Comparison of ENCODE assay signal across 9 cellular contexts in the genomic region with DNA sequence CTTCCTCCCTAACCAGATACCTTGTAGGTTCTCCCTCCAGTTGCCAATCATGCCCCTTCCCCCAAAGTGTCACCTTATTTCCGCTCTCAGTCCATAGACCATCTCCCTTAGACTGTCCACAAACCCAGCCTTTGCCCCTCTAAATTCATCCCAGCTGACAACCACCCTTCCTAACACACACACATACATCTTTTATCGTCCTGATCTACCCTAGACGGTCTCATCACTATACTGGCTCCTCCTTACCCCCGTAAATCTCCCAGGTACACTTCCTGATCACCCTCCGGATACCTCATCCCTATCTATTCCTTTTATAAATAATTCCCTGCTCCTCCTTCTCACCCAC. TPM values are rescaled to one million over a fixed set of nuclear protein-coding genes. Genes with fewer than 3 reads are reported as not detected.
DNase-seq lines count a peak whose midpoint lies in the region; ATAC-seq, FAIRE-seq and TF ChIP-seq lines count a peak whose summit lies in the region.
"Had no signal": no experiment of that assay in that cellular context is flagged by ENCODE, and none has a peak within 500 bp of the region (broad histone marks: within the 10 kb centered on the region; RNA-seq: fewer than 3 reads in every experiment).

No MANE protein-coding gene starts in this region.

- no peak for DNase-seq in CD8-positive, alpha-beta T cell
- no peak for DNase-seq in GM23338 (ENCODE audit: low spot score)
- no peak for DNase-seq in activated T-cell treated with anti-CD3 and anti-CD28 coated beads, Interleukin-2, amount 50 U/mL, for 72 hours
- no peak for DNase-seq in keratinocyte (ENCODE audit: low read depth, low spot score)
- DNase-seq in testis = no peak
- no peak for DNase-seq in NCI-H748 (lab: John Stamatoyannopoulos, UW; ENCODE audit: unreplicated experiment)
- no peak for DNase-seq in hippocampal formation (lab: John Stamatoyannopoulos, UW)
- DNase-seq in NCI-H1436 (lab: John Stamatoyannopoulos, UW) = no peak

- no peaks in the 10 kb centered on the region for H3K27me3 Mint-ChIP-seq in CD8-positive, alpha-beta T cell (ENCODE audit: low read depth)
- peaks cover 10% of the 10 kb centered on the region for H3K27me3 Mint-ChIP-seq in GM23338 (ENCODE audit: insufficient read depth, low read depth, poor library complexity)
- H3K27me3 Mint-ChIP-seq in activated T-cell treated with anti-CD3 and anti-CD28 coated beads, Interleukin-2, amount 50 U/mL, for 72 hours (ENCODE audit: low read depth) = no peaks in the 10 kb centered on the region

- peak overlapping the region; percentile 86 for H3K4me3 Mint-ChIP-seq in CD8-positive, alpha-beta T cell
- H3K4me3 Mint-ChIP-seq in GM23338 = peak overlapping the region; percentile 75
- peak overlapping the region; percentile 82 to 97 for H3K4me3 Mint-ChIP-seq in activated T-cell treated with anti-CD3 and anti-CD28 coated beads, Interleukin-2, amount 50 U/mL, for 72 hours

- H3K4me1 ChIP-seq in CD8-positive, alpha-beta T cell (ENCODE audit: insufficient read depth, low read length) = peaks cover 19% of the 10 kb centered on the region
- peaks cover 55% of the 10 kb centered on the region for H3K4me1 ChIP-seq in GM23338 (ENCODE audit: insufficient read depth)
- peaks cover 15% of the 10 kb centered on the region for H3K4me1 ChIP-seq in keratinocyte (ENCODE audit: control insufficient read depth, extremely low read depth, insufficient read depth, low read length)
- peaks cover 14% of the 10 kb centered on the region for H3K4me1 ChIP-seq in testis

- no peaks in the 10 kb centered on the region for H3K27me3 ChIP-seq in CD8-positive, alpha-beta T cell (ENCODE audit: insufficient read depth, low read length)
- no peaks in the 10 kb centered on the region for H3K27me3 ChIP-seq in GM23338 (ENCODE audit: insufficient read depth)
- H3K27me3 ChIP-seq in keratinocyte (ENCODE audit: control insufficient read depth, extremely low read depth, insufficient read depth, low read length) = no peaks in the 10 kb centered on the region
- no peaks in the 10 kb centered on the region for H3K27me3 ChIP-seq in testis

- TF ChIP-seq CTCF in CD8-positive, alpha-beta T cell (IDR thresholded peaks at IDR 0.05) = no peak
- TF ChIP-seq CTCF in GM23338 (conservative IDR thresholded peaks at IDR 0.05; ENCODE audit: low read depth in 2 of 2) = no peak
- no peak for TF ChIP-seq CTCF in keratinocyte (optimal IDR thresholded peaks at IDR 0.05 in 1 of 3, IDR thresholded peaks at IDR 0.05 in 1 of 3, conservative IDR thresholded peaks at IDR 0.05 in 1 of 3; ENCODE audit: extremely low read depth in 1 of 3, insufficient read depth in 2 of 3, low read length in 3 of 3)
- no peak for TF ChIP-seq CTCF in testis (IDR thresholded peaks at IDR 0.05)

- POLR2A ChIA-PET in CD8-positive, alpha-beta T cell (lab: Charles Lee) = no interaction called here

- H3K27ac Mint-ChIP-seq in CD8-positive, alpha-beta T cell = peak overlapping the region; percentile 93
- peak overlapping the region; percentile 93 for H3K27ac Mint-ChIP-seq in GM23338
- H3K27ac Mint-ChIP-seq in activated T-cell treated with anti-CD3 and anti-CD28 coated beads, Interleukin-2, amount 50 U/mL, for 72 hours = peak overlapping the region; percentile 94

- H3K79me2 ChIP-seq in GM23338 (replicated peaks; ENCODE audit: insufficient read depth) (peaks cover 81% of the 10 kb centered on the region), keratinocyte (ENCODE audit: control insufficient read depth, insufficient read depth, low read length) (peaks cover 82% of the 10 kb centered on the region)

- H3F3A ChIP-seq in GM23338 (replicated peaks; ENCODE audit: low read depth) = no peaks in the 10 kb centered on the region; the same call in 1 of the 2 replicates

- CTCF ChIA-PET in CD8-positive, alpha-beta T cell (lab: Charles Lee) = no interaction called here

- H3K9me3 ChIP-seq in CD8-positive, alpha-beta T cell (ENCODE audit: low read length) = no peaks in the 10 kb centered on the region
- no peaks in the 10 kb centered on the region for H3K9me3 ChIP-seq in keratinocyte (ENCODE audit: control insufficient read depth, low read depth, low read length)
- no peaks in the 10 kb centered on the region for H3K9me3 ChIP-seq in testis

- peaks cover 62% of the 10 kb centered on the region for H3K4me1 Mint-ChIP-seq in CD8-positive, alpha-beta T cell (ENCODE audit: low read depth)
- peaks cover 48% of the 10 kb centered on the region for H3K4me1 Mint-ChIP-seq in GM23338
- H3K4me1 Mint-ChIP-seq in activated T-cell treated with anti-CD3 and anti-CD28 coated beads, Interleukin-2, amount 50 U/mL, for 72 hours (ENCODE audit: low read depth) = peaks cover 70% of the 10 kb centered on the region

- intact Hi-C loops in CD8-positive, alpha-beta T cell (cut with DNase I, micrococcal nuclease) = loop anchor here (1.0 to 5.0 kb wide), 5 partner anchors 50 to 161 kb away; partner anchors contain the start of genes PSMD6 (in 2 of the 2) and SCAANT1 (in 2 of the 2)
- intact Hi-C loops in testis (cut with DNase I; ENCODE audit: low total_unique reads) = no loop called here

- no peaks in the 10 kb centered on the region for H3K9me2 ChIP-seq in GM23338 (ENCODE audit: insufficient read depth)

- peak overlapping the region; percentile 54 for H3K27ac ChIP-seq in CD8-positive, alpha-beta T cell (ENCODE audit: low read depth, low read length)
- H3K27ac ChIP-seq in GM23338 (ENCODE audit: low read depth) = no peak overlapping the region
- H3K27ac ChIP-seq in keratinocyte (ENCODE audit: control insufficient read depth, insufficient read depth, low read length) = peak overlapping the region; percentile 88
- peak overlapping the region; percentile 93 to 96 for H3K27ac ChIP-seq in testis

- H3K4me3 ChIP-seq in CD8-positive, alpha-beta T cell (ENCODE audit: low read depth, low read length) = peak overlapping the region; percentile 71
- H3K4me3 ChIP-seq in GM23338 (peak overlapping the region; percentile 85), keratinocyte (ENCODE audit: control insufficient read depth in 2 of 3, extremely low read depth in 1 of 3, insufficient read depth in 2 of 3, low read depth in 1 of 3, low read length in 3 of 3) (peak overlapping the region; percentile 90 to 94 (median 92)), testis (peak overlapping the region; percentile 96 to 98)

- H3K36me3 Mint-ChIP-seq in CD8-positive, alpha-beta T cell = peaks cover 25% of the 10 kb centered on the region
- H3K36me3 Mint-ChIP-seq in GM23338 (ENCODE audit: low read depth) = peaks cover 7% of the 10 kb centered on the region
- peaks cover 8 to 12% of the 10 kb centered on the region in 2 donors for H3K36me3 Mint-ChIP-seq in activated T-cell treated with anti-CD3 and anti-CD28 coated beads, Interleukin-2, amount 50 U/mL, for 72 hours (ENCODE audit: insufficient read depth in 2 of 2)

- H3K9ac ChIP-seq in keratinocyte (ENCODE audit: control insufficient read depth, extremely low read depth, insufficient read depth, low read length) = peak overlapping the region; percentile 94

- H2AFZ ChIP-seq in GM23338 (peak overlapping the region; percentile 33; the same call in 1 of the 2 replicates), keratinocyte (ENCODE audit: control insufficient read depth, low read length) (peak overlapping the region; percentile 80)

- no peak for ATAC-seq in CD8-positive, alpha-beta T cell
- ATAC-seq in GM23338 = no peak
- ATAC-seq in activated T-cell treated with anti-CD3 and anti-CD28 coated beads, Interleukin-2, amount 50 U/mL, for 72 hours (replicated peaks in 1 of 2) = no peak

- dilution Hi-C loops in keratinocyte (cut with MboI; ENCODE audit: extremely low pct_ligation_motif_present, low sequenced_read_pairs) = no loop called here

- peak overlapping the region; percentile 93 for H3K4me2 ChIP-seq in GM23338
- H3K4me2 ChIP-seq in keratinocyte (ENCODE audit: control insufficient read depth, extremely low read depth, insufficient read depth, low read depth, low read length) = peak overlapping the region; percentile 99

- 16 to 18% methylated on average over 5 of the region's 5 CpGs for whole genome bisulfite sequencing in testis, 2 donors

- no peaks in the 10 kb centered on the region for H4K20me1 ChIP-seq in GM23338 (replicated peaks; ENCODE audit: insufficient read depth)
- no peaks in the 10 kb centered on the region for H4K20me1 ChIP-seq in keratinocyte (ENCODE audit: control insufficient read depth, extremely low read depth, insufficient read depth, low read length)

- no peaks in the 10 kb centered on the region for H3K9me3 Mint-ChIP-seq in CD8-positive, alpha-beta T cell
- H3K9me3 Mint-ChIP-seq in GM23338 = no peaks in the 10 kb centered on the region
- no peaks in the 10 kb centered on the region for H3K9me3 Mint-ChIP-seq in activated T-cell treated with anti-CD3 and anti-CD28 coated beads, Interleukin-2, amount 50 U/mL, for 72 hours

- no peaks in the 10 kb centered on the region for H3K36me3 ChIP-seq in CD8-positive, alpha-beta T cell (ENCODE audit: insufficient read depth, low read length)
- H3K36me3 ChIP-seq in GM23338 (ENCODE audit: insufficient read depth) (no peaks in the 10 kb centered on the region), keratinocyte (ENCODE audit: control insufficient read depth in 2 of 2, extremely low read depth in 1 of 2, insufficient read depth in 2 of 2, low read length in 2 of 2) (no peaks in the 10 kb centered on the region), testis (ENCODE audit: low read depth, missing control alignments) (no peaks in the 10 kb centered on the region)

- FAIRE-seq in keratinocyte (lab: Jason Lieb, UNC) = no peak

- peaks cover 3% of the 10 kb centered on the region for H3K9me1 ChIP-seq in keratinocyte (ENCODE audit: control insufficient read depth, extremely low read depth, insufficient read depth, low read length)

- TF ChIP-seq POLR2A in testis (IDR thresholded peaks at IDR 0.05) = no peak

RNA-seq across cellular contexts. Expression of gene THOC7, which starts 0.8 kb away (rescaled TPM):
- 10 to 100 TPM; 23.0 to 25.5 TPM for total RNA-seq in CD8-positive, alpha-beta T cell
- 50.5 and 53.9 TPM in 2 replicates for total RNA-seq in GM23338 (2014; rRNA removed; shearing (Covaris generic))
- polyA plus RNA-seq in GM23338 (2016; fragmentation: Nextera tagmentation; extraction: Ambion mirVana) = 154 and 166 TPM in 2 replicates
- total RNA-seq in activated T-cell treated with anti-CD3 and anti-CD28 coated beads, Interleukin-2, amount 50 U/mL, for 72 hours = 10 to 100 TPM; 79.0 to 80.9 TPM
- polyA plus RNA-seq in keratinocyte = 64.3 to 131 TPM (median 85.5 TPM) in 3 replicates
- 164 TPM for polyA plus RNA-seq in keratinocyte (2011; ENCODE audit: low read depth)
- 82.4 and 168 TPM in 2 replicates for polyA plus RNA-seq in keratinocyte (2011; cell fraction: cytosol; rRNA removed)
- 25.2 and 35.1 TPM in 2 replicates for polyA plus RNA-seq in keratinocyte (2011; cell fraction: nucleus; rRNA removed)
- 69.9 and 115 TPM in 2 replicates for polyA plus RNA-seq in keratinocyte (2012; ENCODE audit: low replicate concordance)
- 3.8 to 36.5 TPM (median 10.1 TPM) in 3 replicates for polyA minus RNA-seq in keratinocyte
- 27.4 TPM for polyA minus RNA-seq in keratinocyte (2011; cell fraction: cytosol; rRNA and poly(A)+ RNA removed)
- polyA minus RNA-seq in keratinocyte (2011; cell fraction: nucleus; rRNA and poly(A)+ RNA removed) = 3.9 and 7.2 TPM in 2 replicates
- 10 to 100 TPM; 22.5 to 42.9 TPM for total RNA-seq in testis
- polyA plus RNA-seq in testis (ENCODE audit: insufficient read depth, low read depth, low replicate concordance) = 85.5 TPM

RNA-seq across cellular contexts. Expression of gene ATXN7, which starts 0.9 kb away (rescaled TPM):
- total RNA-seq in CD8-positive, alpha-beta T cell = 100 to 1,000 TPM; 273 to 278 TPM
- 8.0 and 17.2 TPM in 2 replicates for total RNA-seq in GM23338 (2014; rRNA removed; shearing (Covaris generic))
- 3.2 and 4.0 TPM in 2 replicates for polyA plus RNA-seq in GM23338 (2016; fragmentation: Nextera tagmentation; extraction: Ambion mirVana)
- 10 to 100 TPM; 49.9 to 51.3 TPM for total RNA-seq in activated T-cell treated with anti-CD3 and anti-CD28 coated beads, Interleukin-2, amount 50 U/mL, for 72 hours
- polyA plus RNA-seq in keratinocyte = 8.5 to 12.1 TPM (median 8.8 TPM) in 3 replicates
- 5.7 TPM for polyA plus RNA-seq in keratinocyte (2011; ENCODE audit: low read depth)
- polyA plus RNA-seq in keratinocyte (2011; cell fraction: cytosol; rRNA removed) = 4.2 and 8.6 TPM in 2 replicates
- polyA plus RNA-seq in keratinocyte (2011; cell fraction: nucleus; rRNA removed) = 43.4 and 47.9 TPM in 2 replicates
- 4.8 and 5.6 TPM in 2 replicates for polyA plus RNA-seq in keratinocyte (2012; ENCODE audit: low replicate concordance)
- 49.2 to 86.3 TPM (median 58.0 TPM) in 3 replicates for polyA minus RNA-seq in keratinocyte
- polyA minus RNA-seq in keratinocyte (2011; cell fraction: cytosol; rRNA and poly(A)+ RNA removed) = 14.0 TPM
- polyA minus RNA-seq in keratinocyte (2011; cell fraction: nucleus; rRNA and poly(A)+ RNA removed) = 54.4 and 101 TPM in 2 replicates
- 10 to 100 TPM; 46.0 to 47.6 TPM for total RNA-seq in testis
- 30.9 TPM for polyA plus RNA-seq in testis (ENCODE audit: insufficient read depth, low read depth, low replicate concordance)

RNA-seq across cellular contexts. Expression of gene C3orf49, which starts 43.7 kb away (rescaled TPM):
- total RNA-seq in CD8-positive, alpha-beta T cell = not detected
- not detected in 2 replicates for total RNA-seq in GM23338 (2014; rRNA removed; shearing (Covaris generic))
- 0.23 TPM in 1 of 2 replicates, not detected in the other for polyA plus RNA-seq in GM23338 (2016; fragmentation: Nextera tagmentation; extraction: Ambion mirVana)
- not detected for total RNA-seq in activated T-cell treated with anti-CD3 and anti-CD28 coated beads, Interleukin-2, amount 50 U/mL, for 72 hours
- polyA plus RNA-seq in keratinocyte = not detected in 3 replicates
- not detected for polyA plus RNA-seq in keratinocyte (2011; ENCODE audit: low read depth)
- polyA plus RNA-seq in keratinocyte (2011; cell fraction: cytosol; rRNA removed) = not detected in 2 replicates
- not detected in 2 replicates for polyA plus RNA-seq in keratinocyte (2011; cell fraction: nucleus; rRNA removed)
- not detected in 2 replicates for polyA plus RNA-seq in keratinocyte (2012; ENCODE audit: low replicate concordance)
- polyA minus RNA-seq in keratinocyte = not detected in 3 replicates
- not detected for polyA minus RNA-seq in keratinocyte (2011; cell fraction: cytosol; rRNA and poly(A)+ RNA removed)
- polyA minus RNA-seq in keratinocyte (2011; cell fraction: nucleus; rRNA and poly(A)+ RNA removed) = not detected in 2 replicates
- total RNA-seq in testis = under 1 TPM; 0.63 to 0.93 TPM
- 0.66 TPM for polyA plus RNA-seq in testis (ENCODE audit: insufficient read depth, low read depth, low replicate concordance)
- total RNA-seq: LHCN-M2 had no signal

RNA-seq across cellular contexts. Expression of gene SCAANT1, which starts 49.4 kb away (rescaled TPM):
- total RNA-seq in CD8-positive, alpha-beta T cell = not detected
- not detected in 2 replicates for total RNA-seq in GM23338 (2014; rRNA removed; shearing (Covaris generic))
- polyA plus RNA-seq in GM23338 (2016; fragmentation: Nextera tagmentation; extraction: Ambion mirVana) = 1.2 TPM in 1 of 2 replicates, not detected in the other
- not detected for total RNA-seq in activated T-cell treated with anti-CD3 and anti-CD28 coated beads, Interleukin-2, amount 50 U/mL, for 72 hours
- not detected in 3 replicates for polyA plus RNA-seq in keratinocyte
- not detected for polyA plus RNA-seq in keratinocyte (2011; ENCODE audit: low read depth)
- not detected in 2 replicates for polyA plus RNA-seq in keratinocyte (2011; cell fraction: cytosol; rRNA removed)
- polyA plus RNA-seq in keratinocyte (2011; cell fraction: nucleus; rRNA removed) = not detected in 2 replicates
- not detected in 2 replicates for polyA plus RNA-seq in keratinocyte (2012; ENCODE audit: low replicate concordance)
- polyA minus RNA-seq in keratinocyte = not detected in 3 replicates
- polyA minus RNA-seq in keratinocyte (2011; cell fraction: cytosol; rRNA and poly(A)+ RNA removed) = not detected
- polyA minus RNA-seq in keratinocyte (2011; cell fraction: nucleus; rRNA and poly(A)+ RNA removed) = not detected in 2 replicates
- total RNA-seq in testis = not detected
- polyA plus RNA-seq in testis (ENCODE audit: insufficient read depth, low read depth, low replicate concordance) = 4.4 TPM
- total RNA-seq: LHCN-M2 had no signal

Comparison
In these comparisons a context has a peak if more than half of its experiments do, and no peak if none do; other contexts are left out.
1. RNA of gene ATXN7, which starts 0.9 kb away (total RNA-seq): 273 to 278 TPM in CD8-positive, alpha-beta T cell; 49.9 to 51.3 TPM in activated T-cell treated with anti-CD3 and anti-CD28 coated beads, Interleukin-2, amount 50 U/mL, for 72 hours, 46.0 to 47.6 TPM in testis and 8.0 to 17.2 TPM in GM23338; every median in the first group is over 4 times any median in the second.
2. Peak in every context shown above with its lines, with median percentiles within 50 percentile points of each other: H3K4me3 ChIP-seq, H3K27ac Mint-ChIP-seq and H3K4me3 Mint-ChIP-seq.